In the genomic region with DNA sequence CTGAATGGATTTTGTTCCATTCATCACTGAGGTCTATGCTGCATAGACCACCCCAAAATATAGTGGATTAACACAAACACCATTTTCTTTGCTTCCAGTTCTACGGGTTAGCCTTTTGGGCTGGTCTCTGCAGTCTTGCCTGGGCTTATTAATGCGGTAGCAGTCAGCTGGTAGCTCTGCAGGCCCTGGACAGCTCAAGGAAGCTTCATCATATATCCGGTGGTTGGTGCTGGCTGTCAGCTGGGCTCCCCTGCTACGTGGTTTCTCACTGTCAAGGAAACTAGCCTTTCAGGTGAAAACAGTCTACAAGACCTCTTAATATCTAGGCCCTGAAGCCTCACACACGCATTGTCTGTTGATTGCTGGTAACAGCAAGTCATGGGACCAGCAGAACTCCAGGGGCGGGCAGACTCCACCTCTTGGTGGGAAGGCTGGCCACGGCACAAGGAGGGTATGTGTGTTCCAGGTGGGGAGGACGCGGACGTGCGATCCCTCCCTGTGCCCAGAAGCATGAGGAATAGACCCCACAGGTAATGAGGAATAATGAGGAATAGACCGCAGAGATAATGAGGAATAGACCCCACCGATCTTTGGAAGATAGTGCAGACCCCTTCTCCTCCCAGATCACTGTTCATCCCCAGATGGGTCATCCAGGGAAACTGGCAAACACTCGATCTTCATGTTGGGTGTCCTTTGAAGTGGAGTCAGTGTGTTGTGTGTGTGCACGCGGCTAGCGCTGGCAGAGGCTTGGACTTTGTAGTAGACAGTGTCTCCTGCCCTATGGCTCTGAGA, we compare ENCODE assay signal across 21 cellular contexts. TPM values are rescaled to one million over a fixed set of nuclear protein-coding genes. Genes with fewer than 3 reads are reported as not detected.
DNase-seq lines count a peak whose midpoint lies in the region; ATAC-seq, FAIRE-seq and TF ChIP-seq lines count a peak whose summit lies in the region.
"Had no signal": no experiment of that assay in that cellular context is flagged by ENCODE, and none has a peak within 500 bp of the region (broad histone marks: within the 10 kb centered on the region; RNA-seq: fewer than 3 reads in every experiment).

No MANE protein-coding gene starts in this region.

- TF ChIP-seq POLR2A in right lobe of liver (IDR thresholded peaks at IDR 0.05): no peak

- H3K27ac ChIP-seq in heart right ventricle (peak overlapping the region in 6 of 10 donors; percentile 5 to 55 (median 18)), right cardiac atrium (ENCODE audit: low read length) (no peak overlapping the region), right lobe of liver (peak overlapping the region in 2 of 3 donors; percentile 36 to 72)
- H3K27ac ChIP-seq: HL-60 had no signal

- ATAC-seq in heart right ventricle: no peak
- ATAC-seq in right cardiac atrium: no peak
- ATAC-seq in right lobe of liver: peak; percentile 62 to 76 (median 74)

- in situ Hi-C loops in GM13976 (cut with MboI; ENCODE audit: low sequenced_read_pairs, unreplicated experiment) (no loop called here), HAP-1 (cut with MboI; ENCODE audit: low sequenced_read_pairs) (no loop called here)

- TF ChIP-seq CTCF in heart right ventricle (IDR thresholded peaks at IDR 0.05) (no peak), right lobe of liver (IDR thresholded peaks at IDR 0.05) (no peak), GM13976 (IDR thresholded peaks at IDR 0.05; ENCODE audit: borderline replicate concordance, control extremely low read depth, extremely low read depth, insufficient read depth, missing control alignments) (no peak)

- peak; percentile 5 for FAIRE-seq in urothelium cell line (lab: Jason Lieb, UNC)
- FAIRE-seq: A204.1, GM12892, H54, HTR-8/SVneo had no signal

- H3K9me3 ChIP-seq in heart right ventricle (no peaks in the 10 kb centered on the region), right cardiac atrium (ENCODE audit: control insufficient read depth, low read length) (no peaks in the 10 kb centered on the region), right lobe of liver (no peaks in the 10 kb centered on the region), HAP-1 (no peaks in the 10 kb centered on the region)

- DNase-seq in heart right ventricle: no peak
- no peak for DNase-seq in right cardiac atrium
- DNase-seq in cerebellum (ENCODE audit: low spot score): peak; percentile 77
- peak in 2 of 3 donors; percentile 85 to 86 for DNase-seq in right lobe of liver
- no peak for DNase-seq in urothelium cell line (ENCODE audit: low spot score)
- DNase-seq in GM13976 (ENCODE audit: low spot score): no peak
- no peak for DNase-seq in HAP-1 (ENCODE audit: low spot score in 2 of 2)
- DNase-seq in HUDEP-2 (lab: John Stamatoyannopoulos, UW; ENCODE audit: unreplicated experiment in 76 of 76): no peak
- DNase-seq: DND-41; GDM1; NCI-H1436; NCI-H2029; NCI-H2171 treated with DMSO at 0.1 percent for 48 hours; NCI-H446 treated with DMSO at 0.1 percent for 48 hours; NK-92 treated with Interleukin-12 subunit alpha and Interleukin-12 subunit beta, amount 100 ng/mL, for 24 hours; OCI-M1 had no signal

- H3K27me3 ChIP-seq in heart right ventricle: no peaks in the 10 kb centered on the region
- H3K27me3 ChIP-seq in right cardiac atrium (ENCODE audit: control insufficient read depth, insufficient read depth): no peaks in the 10 kb centered on the region
- H3K27me3 ChIP-seq in right lobe of liver: no peaks in the 10 kb centered on the region
- no peaks in the 10 kb centered on the region for H3K27me3 ChIP-seq in HAP-1 (ENCODE audit: low read depth)

- 84 to 87% methylated on average over 17 of the region's 17 CpGs for WGBS in heart right ventricle, 2 donors
- WGBS in right cardiac atrium: 83% methylated on average over 17 of the region's 17 CpGs
- 61% methylated on average over 14 of the region's 17 CpGs for WGBS in right lobe of liver (ENCODE audit: insufficient coverage, low coverage, low lambda C conversion rate, missing lambda C conversion rate)

- H3K4me1 ChIP-seq in heart right ventricle (peaks cover 3 to 76% (median 50%) of the 10 kb centered on the region in 9 donors), right cardiac atrium (ENCODE audit: control insufficient read depth, insufficient read depth, low read length) (peaks cover 27% of the 10 kb centered on the region), right lobe of liver (peaks cover 0 to 57% (median 15%) of the 10 kb centered on the region in 4 donors), HAP-1 (peaks cover 3% of the 10 kb centered on the region)

- intact Hi-C loops in heart right ventricle (cut with DNase I) (no loop called here), right cardiac atrium (cut with DNase I) (no loop called here), right lobe of liver (cut with DNase I) (no loop called here)

- H3K36me3 ChIP-seq in heart right ventricle (peaks cover 0 to 25% (median 0%) of the 10 kb centered on the region in 9 donors), right lobe of liver (no peaks in the 10 kb centered on the region), HAP-1 (replicated peaks) (no peaks in the 10 kb centered on the region)

- H3K4me3 ChIP-seq in heart right ventricle: no peak overlapping the region
- H3K4me3 ChIP-seq in right cardiac atrium (ENCODE audit: low read length): no peak overlapping the region
- H3K4me3 ChIP-seq in right lobe of liver: no peak overlapping the region
- H3K4me3 ChIP-seq in HAP-1: no peak overlapping the region

RNA-seq across cellular contexts. Expression of a gene that starts 13.3 kb away (rescaled TPM):
- 100 to 1,000 TPM; 105 to 401 (median 299) TPM for total RNA-seq in heart right ventricle
- polyA plus RNA-seq in heart right ventricle: 10 to 100 TPM; 63.0 to 83.9 TPM
- total RNA-seq in right cardiac atrium: 100 to 1,000 TPM; 151 to 184 (median 172) TPM
- 121 TPM for polyA plus RNA-seq in right cardiac atrium
- total RNA-seq in cerebellum: 70.4 TPM
- total RNA-seq in right lobe of liver: 10 to 100 TPM; 23.7 to 53.2 (median 39.8) TPM

Comparison
In these comparisons a context has a peak if more than half of its experiments do, and no peak if none do; other contexts are left out.
1. ATAC-seq: peak in right lobe of liver (4 of 4); none in heart right ventricle (0 of 8) and right cardiac atrium (0 of 2).
2. DNase-seq: peak in cerebellum (single experiment) and right lobe of liver (2 of 3); none in heart right ventricle (0 of 2), right cardiac atrium (0 of 3), urothelium cell line (single experiment), GM13976 (single experiment), HAP-1 (0 of 2) and HUDEP-2 (0 of 76).